Comparison of ENCODE assay signal across 8 cellular contexts in genomic region chr10:100009793-100010676, GRCh38. TPM values are rescaled to one million over a fixed set of nuclear protein-coding genes. Genes with fewer than 3 reads are reported as not detected.
DNase-seq lines count a peak whose midpoint lies in the region; ATAC-seq, FAIRE-seq and TF ChIP-seq lines count a peak whose summit lies in the region.

TSS of gene DNMBP (minus strand) at chr10:100009947. CDS start at chr10:99972124, 37,823 bp downstream.

- H4K20me1 ChIP-seq in HepG2 (ENCODE audit: insufficient read depth, low read length), result no peaks in the 10 kb centered on the region

- ATAC-seq in GM18517 (IDR thresholded peaks at IDR 0.05; ENCODE audit: unreplicated experiment) (peak; percentile 62), HG03025 (IDR thresholded peaks at IDR 0.05; ENCODE audit: low FRiP score, unreplicated experiment) (peak; percentile 53), HepG2 (peak; percentile 91)

- H3K4me2 ChIP-seq in HepG2 (ENCODE audit: low read depth, low read length), result peak within 1 kb of the TSS; percentile 98

- POLR2A ChIA-PET in AG04449 (lab: Yijun Ruan, JAX), result interaction anchor here (0.7 to 1.1 kb wide), 2 partner anchors 38 to 44 kb away, joined by 3 to 4 read pairs; no protein-coding TSS in a partner anchor
- POLR2A ChIA-PET in HepG2 (lab: Yijun Ruan, JAX), result interaction anchor here (1.0 to 1.7 kb wide), 5 partner anchors 15 to 83 kb away, joined by 3 to 10 read pairs (median 5); no protein-coding TSS in a partner anchor

- peaks cover 83% of the 10 kb centered on the region for H3K4me1 ChIP-seq in HepG2 (ENCODE audit: insufficient read depth, low read length)

- H3K79me2 ChIP-seq in HepG2 (ENCODE audit: insufficient read depth, low read length), result peaks cover 23% of the 10 kb centered on the region

- peak; percentile 43 for TF ChIP-seq CTCF in AG04449 (IDR thresholded peaks at IDR 0.05; ENCODE audit: insufficient read depth, low read length, missing control alignments)
- TF ChIP-seq CTCF in HepG2 (CRISPR knock-in tag; IDR thresholded peaks at IDR 0.05), result peak; percentile 68

- TF ChIP-seq RAD21 in HepG2 (CRISPR knock-in tag; IDR thresholded peaks at IDR 0.05), result peak; percentile 74

- CTCF ChIA-PET in AG04449 (lab: Yijun Ruan, JAX), result interaction anchor here (0.7 to 7.8 kb wide), 43 partner anchors 9 to 276 kb away, joined by 3 to 74 read pairs (median 5); partner anchors contain the start of gene CPN1
- CTCF ChIA-PET in HepG2 (lab: Yijun Ruan, JAX; ENCODE audit: low intra/inter-chr PET ratio, low total read pairs), result interaction anchor here (0.8 to 2.7 kb wide), 5 partner anchors 10 to 165 kb away, joined by 3 to 9 read pairs (median 3); no protein-coding TSS in a partner anchor

- no peaks in the 10 kb centered on the region for H3K9me3 ChIP-seq in HepG2 (ENCODE audit: low read length)

- H3K36me3 ChIP-seq in HepG2 (replicated peaks in 1 of 2; ENCODE audit: control insufficient read depth in 1 of 2, insufficient read depth in 2 of 2, low read length in 2 of 2), result no peaks in the 10 kb centered on the region

- DNase-seq in AG04449 (ENCODE audit: low read depth, low spot score), result no peak
- peak; percentile 80 for DNase-seq in NCI-H345 (lab: John Stamatoyannopoulos, UW)
- peak; percentile 74 for DNase-seq in activated CD4-positive, alpha-beta T cell treated with anti-CD3 and anti-CD28 coated beads, Interleukin-2, amount 50 U/mL, for 1 hour
- DNase-seq in dermis blood vessel endothelial cell, result peak; percentile 91
- DNase-seq in HepG2 (ENCODE audit: low spot score), result peak; percentile 61
- peak; percentile 70 to 81 for DNase-seq in stimulated activated CD4-positive, alpha-beta T cell treated with anti-CD3 and anti-CD28 coated beads, Interleukin-2, amount 100 ng/mL, for 48 hours

- peak within 1 kb of the TSS; percentile 60 for H3K27ac ChIP-seq in HepG2 (ENCODE audit: extremely low read length, insufficient read depth, low read length)

- peak within 1 kb of the TSS; percentile 89 for H2AFZ ChIP-seq in HepG2 (ENCODE audit: low read length)

- peak within 1 kb of the TSS; percentile 85 for H3K4me3 ChIP-seq in AG04449 (ENCODE audit: low read depth, low read length)
- H3K4me3 ChIP-seq in HepG2 (replicated peaks in 1 of 3; ENCODE audit: insufficient read depth in 1 of 3, low read depth in 2 of 3, low read length in 3 of 3), result peak within 1 kb of the TSS; percentile 87 to 93 (median 93)

- peak in 1 of 2 experiments; percentile 55; a peak in 1 of 4 replicates for TF ChIP-seq POLR2A in HepG2 (IDR thresholded peaks at IDR 0.05; ENCODE audit: insufficient read depth in 1 of 2, low read depth in 2 of 2, low read length in 2 of 2)

- no peak for TF ChIP-seq EP300 in HepG2 (IDR thresholded peaks at IDR 0.05; ENCODE audit: low read depth in 2 of 2, low read length in 2 of 2)
- TF ChIP-seq EP300 in HepG2 (CRISPR knock-in tag; IDR thresholded peaks at IDR 0.05; ENCODE audit: borderline replicate concordance), result no peak

- FAIRE-seq in HepG2 (lab: Jason Lieb, UNC), result no peak

- in situ Hi-C loops in HepG2 (cut with HindIII; ENCODE audit: extremely low pct_ligation_motif_present, low pct_unique_long_range_greater_than_20kb), result no loop called here

- peak within 1 kb of the TSS; percentile 77 for H3K9ac ChIP-seq in HepG2 (ENCODE audit: insufficient read depth, low read depth, low read length)

- intact Hi-C loops in HepG2 (cut with micrococcal nuclease; ENCODE audit: unreplicated experiment), result loop anchor here (2.0 to 5.0 kb wide), 4 partner anchors 37 to 388 kb away; partner anchors contain the start of gene SLC25A28

- BruUV-seq in HepG2 (replicated peaks; lab: Mats Ljungman, UMichigan), result no TSS peak

- H3K27me3 ChIP-seq in HepG2 (ENCODE audit: control insufficient read depth in 1 of 2, insufficient read depth in 2 of 2, low read length in 2 of 2), result no peaks in the 10 kb centered on the region; a peak in 1 of 5 replicates

- 4% methylated on average over 19 of the region's 86 CpGs for WGBS in HepG2 (ENCODE audit: low lambda C conversion rate)

TF ChIP-seq in HepG2, 621 proteins besides CTCF, POLR2A, EP300 and RAD21 (continues in another document):
- TF ChIP-seq PCBP1 (IDR thresholded peaks at IDR 0.05; ENCODE audit: borderline replicate concordance, low read depth, low read length), result no peak
- no peak for TF ChIP-seq ZNF451 (CRISPR knock-in tag; IDR thresholded peaks at IDR 0.05)
- no peak for TF ChIP-seq ZNF496 (CRISPR knock-in tag; IDR thresholded peaks at IDR 0.05; ENCODE audit: insufficient replicate concordance)
- no peak for TF ChIP-seq NR2F1 (CRISPR knock-in tag; IDR thresholded peaks at IDR 0.05)
- no peak for TF ChIP-seq HHEX (CRISPR knock-in tag; IDR thresholded peaks at IDR 0.05)
- TF ChIP-seq ZNF678 (CRISPR knock-in tag; IDR thresholded peaks at IDR 0.05), result no peak
- no peak for TF ChIP-seq GPN1 (CRISPR knock-in tag; IDR thresholded peaks at IDR 0.05; ENCODE audit: borderline replicate concordance)
- TF ChIP-seq, protein P1, sequence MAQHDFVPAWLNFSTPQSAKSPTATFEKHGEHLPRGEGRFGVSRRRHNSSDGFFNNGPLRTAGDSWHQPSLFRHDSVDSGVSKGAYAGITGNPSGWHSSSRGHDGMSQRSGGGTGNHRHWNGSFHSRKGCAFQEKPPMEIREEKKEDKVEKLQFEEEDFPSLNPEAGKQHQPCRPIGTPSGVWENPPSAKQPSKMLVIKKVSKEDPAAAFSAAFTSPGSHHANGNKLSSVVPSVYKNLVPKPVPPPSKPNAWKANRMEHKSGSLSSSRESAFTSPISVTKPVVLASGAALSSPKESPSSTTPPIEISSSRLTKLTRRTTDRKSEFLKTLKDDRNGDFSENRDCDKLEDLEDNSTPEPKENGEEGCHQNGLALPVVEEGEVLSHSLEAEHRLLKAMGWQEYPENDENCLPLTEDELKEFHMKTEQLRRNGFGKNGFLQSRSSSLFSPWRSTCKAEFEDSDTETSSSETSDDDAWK (CRISPR knock-in tag; IDR thresholded peaks at IDR 0.05), result no peak
- TF ChIP-seq, protein P2, sequence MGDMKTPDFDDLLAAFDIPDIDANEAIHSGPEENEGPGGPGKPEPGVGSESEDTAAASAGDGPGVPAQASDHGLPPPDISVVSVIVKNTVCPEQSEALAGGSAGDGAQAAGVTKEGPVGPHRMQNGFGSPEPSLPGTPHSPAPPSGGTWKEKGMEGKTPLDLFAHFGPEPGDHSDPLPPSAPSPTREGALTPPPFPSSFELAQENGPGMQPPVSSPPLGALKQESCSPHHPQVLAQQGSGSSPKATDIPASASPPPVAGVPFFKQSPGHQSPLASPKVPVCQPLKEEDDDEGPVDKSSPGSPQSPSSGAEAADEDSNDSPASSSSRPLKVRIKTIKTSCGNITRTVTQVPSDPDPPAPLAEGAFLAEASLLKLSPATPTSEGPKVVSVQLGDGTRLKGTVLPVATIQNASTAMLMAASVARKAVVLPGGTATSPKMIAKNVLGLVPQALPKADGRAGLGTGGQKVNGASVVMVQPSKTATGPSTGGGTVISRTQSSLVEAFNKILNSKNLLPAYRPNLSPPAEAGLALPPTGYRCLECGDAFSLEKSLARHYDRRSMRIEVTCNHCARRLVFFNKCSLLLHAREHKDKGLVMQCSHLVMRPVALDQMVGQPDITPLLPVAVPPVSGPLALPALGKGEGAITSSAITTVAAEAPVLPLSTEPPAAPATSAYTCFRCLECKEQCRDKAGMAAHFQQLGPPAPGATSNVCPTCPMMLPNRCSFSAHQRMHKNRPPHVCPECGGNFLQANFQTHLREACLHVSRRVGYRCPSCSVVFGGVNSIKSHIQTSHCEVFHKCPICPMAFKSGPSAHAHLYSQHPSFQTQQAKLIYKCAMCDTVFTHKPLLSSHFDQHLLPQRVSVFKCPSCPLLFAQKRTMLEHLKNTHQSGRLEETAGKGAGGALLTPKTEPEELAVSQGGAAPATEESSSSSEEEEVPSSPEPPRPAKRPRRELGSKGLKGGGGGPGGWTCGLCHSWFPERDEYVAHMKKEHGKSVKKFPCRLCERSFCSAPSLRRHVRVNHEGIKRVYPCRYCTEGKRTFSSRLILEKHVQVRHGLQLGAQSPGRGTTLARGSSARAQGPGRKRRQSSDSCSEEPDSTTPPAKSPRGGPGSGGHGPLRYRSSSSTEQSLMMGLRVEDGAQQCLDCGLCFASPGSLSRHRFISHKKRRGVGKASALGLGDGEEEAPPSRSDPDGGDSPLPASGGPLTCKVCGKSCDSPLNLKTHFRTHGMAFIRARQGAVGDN (CRISPR knock-in tag; IDR thresholded peaks at IDR 0.05), result peak; percentile 64
- no peak for TF ChIP-seq MED1 (CRISPR knock-in tag; IDR thresholded peaks at IDR 0.05)
- TF ChIP-seq ZNF652 (CRISPR knock-in tag; IDR thresholded peaks at IDR 0.05; ENCODE audit: borderline replicate concordance, low read depth), result no peak
- TF ChIP-seq SIN3A (IDR thresholded peaks at IDR 0.05; ENCODE audit: borderline replicate concordance, low read depth, low read length), result no peak
- no peak for TF ChIP-seq RBAK (CRISPR knock-in tag; IDR thresholded peaks at IDR 0.05)
- no peak for TF ChIP-seq ZNF460 (CRISPR knock-in tag; IDR thresholded peaks at IDR 0.05; ENCODE audit: borderline replicate concordance)
- peak; percentile 64; the same call in 1 of the 2 replicates for TF ChIP-seq RBFOX2 (IDR thresholded peaks at IDR 0.05; ENCODE audit: low read depth, low read length)

RNA-seq across cellular contexts. Expression of gene DNMBP, which starts in this region (rescaled TPM):
- total RNA-seq in dermis blood vessel endothelial cell, result 39.5 and 46.6 TPM in 2 replicates
- total RNA-seq in HepG2 (2016; rRNA removed; fragmentation: Illumina TruSeq; extraction: Trizol), result 6.3 and 6.4 TPM in 2 replicates
- 1.2 and 1.4 TPM in 2 replicates for total RNA-seq in HepG2 (2016; cell fraction: cytosol; rRNA removed; fragmentation: Illumina TruSeq; extraction: Trizol; ENCODE audit: low read depth)
- 5.7 and 6.1 TPM in 2 replicates for total RNA-seq in HepG2 (2016; cell fraction: insoluble cytoplasmic fraction; rRNA removed; fragmentation: Illumina TruSeq; extraction: Trizol)
- total RNA-seq in HepG2 (2016; cell fraction: membrane; rRNA removed; fragmentation: Illumina TruSeq; extraction: Trizol), result 2.3 and 2.6 TPM in 2 replicates
- 7.8 and 9.5 TPM in 2 replicates for total RNA-seq in HepG2 (2016; cell fraction: nucleus; rRNA removed; fragmentation: Illumina TruSeq; extraction: Trizol)
- polyA plus RNA-seq in HepG2 (2011; rRNA removed), result 3.6 and 4.2 TPM in 2 replicates
- 2.7 and 4.5 TPM in 2 replicates for polyA plus RNA-seq in HepG2 (2011; cell fraction: cytosol; rRNA removed)
- polyA plus RNA-seq in HepG2 (2011; cell fraction: nucleus; rRNA removed), result 4.6 and 5.9 TPM in 2 replicates
- 5.1 and 5.3 TPM in 2 replicates for polyA plus RNA-seq in HepG2 (2012)
- polyA plus RNA-seq in HepG2 (2016; cell fraction: cytosol; fragmentation: Illumina TruSeq; extraction: Trizol; ENCODE audit: low read depth), result 0.75 and 0.78 TPM in 2 replicates
- polyA plus RNA-seq in HepG2 (2016; cell fraction: insoluble cytoplasmic fraction; fragmentation: Illumina TruSeq; extraction: Trizol; ENCODE audit: low read depth), result 4.8 and 6.1 TPM in 2 replicates
- 1.7 and 1.9 TPM in 2 replicates for polyA plus RNA-seq in HepG2 (2016; cell fraction: membrane; fragmentation: Illumina TruSeq; extraction: Trizol; ENCODE audit: low read depth)
- 10.6 and 11.3 TPM in 2 replicates for polyA plus RNA-seq in HepG2 (2016; cell fraction: nucleus; fragmentation: Illumina TruSeq; extraction: Trizol; ENCODE audit: insufficient read depth, low read depth)
- 4.2 and 6.7 TPM in 2 replicates for polyA minus RNA-seq in HepG2 (2011; rRNA and poly(A)+ RNA removed; ENCODE audit: low replicate concordance)
- 4.3 and 4.8 TPM in 2 replicates for polyA minus RNA-seq in HepG2 (2011; cell fraction: cytosol; rRNA and poly(A)+ RNA removed)
- polyA minus RNA-seq in HepG2 (2011; cell fraction: nucleus; rRNA and poly(A)+ RNA removed), result 9.8 and 12.7 TPM in 2 replicates
